28 cellular contexts compared by ENCODE assay signal in the genomic region with DNA sequence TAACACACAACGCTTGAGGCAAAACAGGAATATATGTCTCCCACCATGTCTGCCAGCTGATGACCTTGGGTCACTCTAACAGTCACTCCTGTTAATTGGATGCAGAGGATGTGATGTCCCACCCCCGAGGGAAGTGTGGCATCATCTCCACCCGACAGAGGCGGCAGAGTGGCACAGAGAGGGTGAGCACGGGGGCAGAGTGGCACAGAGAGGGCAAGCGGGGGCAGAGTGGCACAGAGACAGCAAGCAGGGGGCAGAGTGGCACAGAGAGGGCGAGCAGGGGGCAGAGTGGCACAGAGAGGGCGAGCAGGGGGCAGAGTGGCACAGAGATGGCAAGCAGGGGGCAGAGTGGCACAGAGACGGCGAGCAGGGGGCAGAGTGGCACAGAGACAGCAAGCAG.
"Had no signal": no experiment of that assay in that cellular context is flagged by ENCODE, and none has a peak within 500 bp of the region (broad histone marks: within the 10 kb centered on the region; RNA-seq: fewer than 3 reads in every experiment).

No MANE protein-coding gene starts in this region.

- H3K36me3 Mint-ChIP-seq: activated naive CD8-positive, alpha-beta T cell treated with anti-CD3 and anti-CD28 coated beads, Interleukin-2, amount 10 ng/mL, durations not matched to agents 7 days and 5 days had no signal

- H3K9me3 Mint-ChIP-seq: activated CD4-positive, alpha-beta memory T cell treated with anti-CD3 and anti-CD28 coated beads, Interleukin-2, amount 10 ng/mL, durations not matched to agents 7 days and 5 days; activated naive CD8-positive, alpha-beta T cell treated with anti-CD3 and anti-CD28 coated beads, Interleukin-2, amount 10 ng/mL, durations not matched to agents 7 days and 5 days; activated T-helper 17 cell treated with anti-CD3 and anti-CD28 coated beads, Interleukin-2, amount 50 U/mL, for 72 hours had no signal

- H3K27ac ChIP-seq: adrenal gland, VCaP had no signal

- H3K4me3 ChIP-seq: adrenal gland had no signal

- H3K36me3 ChIP-seq: adrenal gland had no signal

- H3K4me1 Mint-ChIP-seq: activated CD4-positive, alpha-beta memory T cell treated with anti-CD3 and anti-CD28 coated beads, Interleukin-2, amount 10 ng/mL, durations not matched to agents 7 days and 5 days; activated CD4-positive, alpha-beta T cell treated with anti-CD3 and anti-CD28 coated beads for 36 hours; activated naive CD8-positive, alpha-beta T cell treated with anti-CD3 and anti-CD28 coated beads, Interleukin-2, amount 10 ng/mL, durations not matched to agents 7 days and 5 days; activated T-helper 17 cell treated with anti-CD3 and anti-CD28 coated beads, Interleukin-2, amount 50 U/mL, for 72 hours had no signal

- H3K27ac Mint-ChIP-seq: activated CD4-positive, alpha-beta memory T cell treated with anti-CD3 and anti-CD28 coated beads, Interleukin-2, amount 10 ng/mL, durations not matched to agents 7 days and 5 days; activated CD4-positive, alpha-beta T cell treated with anti-CD3 and anti-CD28 coated beads for 36 hours; activated naive CD8-positive, alpha-beta T cell treated with anti-CD3 and anti-CD28 coated beads, Interleukin-2, amount 10 ng/mL, durations not matched to agents 7 days and 5 days; activated T-helper 17 cell treated with anti-CD3 and anti-CD28 coated beads, Interleukin-2, amount 50 U/mL, for 72 hours had no signal

- H3K4me2 ChIP-seq: SK-N-SH had no signal

- ATAC-seq: activated CD4-positive, alpha-beta T cell treated with anti-CD3 and anti-CD28 coated beads for 36 hours; activated T-helper 17 cell treated with anti-CD3 and anti-CD28 coated beads, Interleukin-2, amount 50 U/mL, for 72 hours; Panc1; Right ventricle myocardium inferior had no signal

- H3K4me3 Mint-ChIP-seq: activated CD4-positive, alpha-beta memory T cell treated with anti-CD3 and anti-CD28 coated beads, Interleukin-2, amount 10 ng/mL, durations not matched to agents 7 days and 5 days; activated CD4-positive, alpha-beta T cell treated with anti-CD3 and anti-CD28 coated beads for 36 hours; activated naive CD8-positive, alpha-beta T cell treated with anti-CD3 and anti-CD28 coated beads, Interleukin-2, amount 10 ng/mL, durations not matched to agents 7 days and 5 days; activated T-helper 17 cell treated with anti-CD3 and anti-CD28 coated beads, Interleukin-2, amount 50 U/mL, for 72 hours had no signal

- H3K27me3 ChIP-seq: adrenal gland had no signal

- H3K27me3 Mint-ChIP-seq: activated CD4-positive, alpha-beta memory T cell treated with anti-CD3 and anti-CD28 coated beads, Interleukin-2, amount 10 ng/mL, durations not matched to agents 7 days and 5 days; activated CD4-positive, alpha-beta T cell treated with anti-CD3 and anti-CD28 coated beads for 36 hours; activated naive CD8-positive, alpha-beta T cell treated with anti-CD3 and anti-CD28 coated beads, Interleukin-2, amount 10 ng/mL, durations not matched to agents 7 days and 5 days; activated T-helper 17 cell treated with anti-CD3 and anti-CD28 coated beads, Interleukin-2, amount 50 U/mL, for 72 hours had no signal

- H3K9ac ChIP-seq: SK-N-SH had no signal

- H3K4me1 ChIP-seq: adrenal gland had no signal

- DNase-seq: activated CD4-positive, alpha-beta memory T cell treated with anti-CD3 and anti-CD28 coated beads, Interleukin-2, amount 10 ng/mL, durations not matched to agents 7 days and 5 days; activated CD4-positive, alpha-beta T cell treated with anti-CD3 and anti-CD28 coated beads for 36 hours; activated CD4-positive, alpha-beta T cell treated with anti-CD3 and anti-CD28 coated beads, Interleukin-2, amount 50 U/mL, for 1 hour; activated gamma-delta T cell; activated naive CD4-positive, alpha-beta T cell treated with anti-CD3 and anti-CD28 coated beads, Interleukin-2, amount 50 U/mL, for 16 hours; activated naive CD8-positive, alpha-beta T cell treated with anti-CD3 and anti-CD28 coated beads, Interleukin-2, amount 10 ng/mL, durations not matched to agents 7 days and 5 days; activated T-cell treated with anti-CD3 and anti-CD28 coated beads for 4 hours; activated T-cell treated with anti-CD3 and anti-CD28 coated beads, Interleukin-2, amount 50 U/mL, for 48 hours; adrenal gland; Karpas-422; MM.1S; NCI-H1105; NCI-H1436; NCI-H1694 treated with DMSO at 0.1 percent for 48 hours; NCI-H2029 treated with DMSO at 0.1 percent for 48 hours; NCI-H345; NCI-H510A; NCI-H526 treated with DMSO at 0.1 percent for 48 hours; NCI-H82; NK-92 treated with Interleukin-12 subunit alpha and Interleukin-12 subunit beta, amount 100 ng/mL, for 24 hours; OCI-M1; RPMI8226; SK-N-SH; T-helper 1 cell had no signal

- H3K9me3 ChIP-seq: adrenal gland, SK-N-SH had no signal
